ENCODE assay signal across 13 cellular contexts in genomic region chr6:32815996-32816395, GRCh38. TPM values are rescaled to one million over a fixed set of nuclear protein-coding genes. Genes with fewer than 3 reads are reported as not detected.
DNase-seq lines count a peak whose midpoint lies in the region; ATAC-seq, FAIRE-seq and TF ChIP-seq lines count a peak whose summit lies in the region.
"Had no signal": no experiment of that assay in that cellular context is flagged by ENCODE, and none has a peak within 500 bp of the region (broad histone marks: within the 10 kb centered on the region; RNA-seq: fewer than 3 reads in every experiment).

No MANE protein-coding gene starts in this region.

- peaks cover 27% of the 10 kb centered on the region for H3K36me3 Mint-ChIP-seq in memory B cell
- peaks cover 5% of the 10 kb centered on the region for H3K36me3 Mint-ChIP-seq in activated T-helper 17 cell treated with anti-CD3 and anti-CD28 coated beads, Interleukin-2, amount 50 U/mL, for 72 hours (ENCODE audit: low read depth)

- peak overlapping the region; percentile 99 for H3K27ac Mint-ChIP-seq in memory B cell
- H3K27ac Mint-ChIP-seq in activated T-helper 17 cell treated with anti-CD3 and anti-CD28 coated beads, Interleukin-2, amount 50 U/mL, for 72 hours: no peak overlapping the region

- FAIRE-seq in RCC 7860 (lab: Jason Lieb, UNC): no peak

- no peak for TF ChIP-seq CTCF in GM13976 (IDR thresholded peaks at IDR 0.05; ENCODE audit: borderline replicate concordance, control extremely low read depth, extremely low read depth, insufficient read depth, missing control alignments)

- ATAC-seq in GM21381 (IDR thresholded peaks at IDR 0.05; ENCODE audit: unreplicated experiment): peak; percentile 54
- ATAC-seq in HG03439 (IDR thresholded peaks at IDR 0.05; ENCODE audit: unreplicated experiment): peak; percentile 42
- peak; percentile 79 for ATAC-seq in memory B cell (ENCODE audit: low read depth)
- ATAC-seq in activated T-helper 17 cell treated with anti-CD3 and anti-CD28 coated beads, Interleukin-2, amount 50 U/mL, for 72 hours (replicated peaks): no peak
- ATAC-seq: Panc1 had no signal

- H3K4me1 Mint-ChIP-seq in memory B cell: peaks cover 57% of the 10 kb centered on the region
- no peaks in the 10 kb centered on the region for H3K4me1 Mint-ChIP-seq in activated T-helper 17 cell treated with anti-CD3 and anti-CD28 coated beads, Interleukin-2, amount 50 U/mL, for 72 hours

- H3K4me3 Mint-ChIP-seq in memory B cell: peak overlapping the region; percentile 99
- H3K4me3 Mint-ChIP-seq in activated T-helper 17 cell treated with anti-CD3 and anti-CD28 coated beads, Interleukin-2, amount 50 U/mL, for 72 hours: no peak overlapping the region

- H3K27me3 Mint-ChIP-seq in memory B cell: no peaks in the 10 kb centered on the region
- H3K27me3 Mint-ChIP-seq in activated T-helper 17 cell treated with anti-CD3 and anti-CD28 coated beads, Interleukin-2, amount 50 U/mL, for 72 hours: no peaks in the 10 kb centered on the region

- in situ Hi-C loops in GM13976 (cut with MboI; ENCODE audit: low sequenced_read_pairs, unreplicated experiment): no loop called here

- DNase-seq in GM13976 (ENCODE audit: low spot score): peak; percentile 53
- peak in 1 of 2 donors; percentile 52 for DNase-seq in memory B cell (ENCODE audit: low spot score in 2 of 2)
- no peak for DNase-seq in RCC 7860 (ENCODE audit: low spot score)
- DNase-seq in NCI-H226: no peak
- no peak for DNase-seq in HK-2 (ENCODE audit: unreplicated experiment)
- DNase-seq: C1 segment of cervical spinal cord; gastrocnemius medialis; NCI-H2029 treated with DMSO at 0.1 percent for 48 hours; stimulated activated CD4-positive, alpha-beta T cell treated with anti-CD3 and anti-CD28 coated beads, Interleukin-15, amount 100 ng/mL, for 24 hours had no signal

- H3K9me3 Mint-ChIP-seq in memory B cell: no peaks in the 10 kb centered on the region
- H3K9me3 Mint-ChIP-seq in activated T-helper 17 cell treated with anti-CD3 and anti-CD28 coated beads, Interleukin-2, amount 50 U/mL, for 72 hours: no peaks in the 10 kb centered on the region

RNA-seq across cellular contexts. Expression of gene HLA-DOB, which starts 0.8 kb away (rescaled TPM):
- 1 to 10 TPM; 2.8 to 4.2 TPM for total RNA-seq in activated T-helper 17 cell treated with anti-CD3 and anti-CD28 coated beads, Interleukin-2, amount 50 U/mL, for 72 hours

RNA-seq across cellular contexts. Expression of gene TAP2, which starts 22.5 kb away (rescaled TPM):
- 100 to 1,000 TPM in 1 of 2 donors, 10 to 100 TPM in 1; 94.0 to 169 TPM for total RNA-seq in activated T-helper 17 cell treated with anti-CD3 and anti-CD28 coated beads, Interleukin-2, amount 50 U/mL, for 72 hours

RNA-seq across cellular contexts. Expression of gene PSMB8, which starts 27.9 kb away (rescaled TPM):
- total RNA-seq in activated T-helper 17 cell treated with anti-CD3 and anti-CD28 coated beads, Interleukin-2, amount 50 U/mL, for 72 hours: 100 to 1,000 TPM; 286 to 344 TPM

RNA-seq across cellular contexts. Expression of gene TAP1, which starts 37.5 kb away (rescaled TPM):
- total RNA-seq in activated T-helper 17 cell treated with anti-CD3 and anti-CD28 coated beads, Interleukin-2, amount 50 U/mL, for 72 hours: 100 to 1,000 TPM; 302 to 387 TPM

RNA-seq across cellular contexts. Expression of gene PSMB9, which starts 38.0 kb away (rescaled TPM):
- total RNA-seq in activated T-helper 17 cell treated with anti-CD3 and anti-CD28 coated beads, Interleukin-2, amount 50 U/mL, for 72 hours: 100 to 1,000 TPM; 203 to 215 TPM
